Comparison of ENCODE assay signal across 8 cellular contexts in the genomic region with DNA sequence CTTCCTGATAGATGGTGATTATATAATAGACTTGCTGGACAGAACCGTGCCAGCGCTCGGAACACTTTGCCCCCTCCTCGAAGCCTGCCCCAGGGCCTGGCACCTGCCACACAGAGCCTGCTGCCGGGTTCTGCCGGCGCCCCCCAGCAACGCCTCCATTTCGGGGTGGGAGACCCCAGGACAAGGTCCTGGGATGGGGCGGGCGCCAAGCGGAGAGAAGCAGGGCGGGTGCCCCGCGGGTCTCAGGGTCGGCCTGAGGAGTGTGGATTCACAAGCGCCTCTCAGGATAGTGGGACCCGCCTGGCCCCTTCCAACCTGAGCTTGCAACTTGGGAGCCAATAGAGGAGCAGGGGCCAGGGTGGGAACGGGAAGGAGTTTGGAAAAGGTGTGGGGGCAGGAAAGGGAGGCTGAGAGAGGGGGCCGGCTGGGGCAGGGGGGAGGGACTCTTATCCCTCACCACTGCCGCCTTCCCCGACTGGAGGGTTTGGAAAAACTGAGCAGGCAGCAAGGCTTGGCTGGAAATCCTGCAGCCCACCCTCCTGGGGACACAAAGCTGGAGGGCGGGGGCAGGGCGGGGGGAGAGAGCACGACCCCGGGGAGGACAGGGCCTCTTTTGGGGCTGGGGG. TPM values are rescaled to one million over a fixed set of nuclear protein-coding genes. Genes with fewer than 3 reads are reported as not detected.
DNase-seq lines count a peak whose midpoint lies in the region; ATAC-seq and TF ChIP-seq lines count a peak whose summit lies in the region.

No MANE protein-coding gene starts in this region.

- H3K4me3 ChIP-seq in GM23248: peak overlapping the region; percentile 82
- H3K4me3 ChIP-seq in prostate gland: peak overlapping the region; percentile 67 to 77

- H3K27ac ChIP-seq in GM23248: peak overlapping the region; percentile 60
- peak overlapping the region; percentile 100 for H3K27ac ChIP-seq in prostate gland

- peaks cover 10% of the 10 kb centered on the region; the same call in 1 of the 2 replicates for H3F3A ChIP-seq in GM23248 (ENCODE audit: insufficient read depth)

- intact Hi-C loops in left cardiac atrium (cut with DNase I): loop anchor here (1.0 to 5.0 kb wide), 3 partner anchors 20 to 270 kb away; partner anchors contain the start of gene DDX6 (in 1 of the 2)
- intact Hi-C loops in prostate gland (cut with DNase I): no loop called here

- H3K79me2 ChIP-seq in GM23248 (ENCODE audit: insufficient read depth): peaks cover 27% of the 10 kb centered on the region

- H3K9me3 ChIP-seq in GM23248 (ENCODE audit: low read depth) (no peaks in the 10 kb centered on the region), prostate gland (no peaks in the 10 kb centered on the region)

- H3K27me3 ChIP-seq in GM23248 (replicated peaks; ENCODE audit: insufficient read depth) (no peaks in the 10 kb centered on the region), prostate gland (replicated peaks; ENCODE audit: insufficient read depth) (no peaks in the 10 kb centered on the region)

- H3K4me1 ChIP-seq in GM23248 (ENCODE audit: insufficient read depth): peaks cover 13% of the 10 kb centered on the region; the same call in 1 of the 2 replicates
- peaks cover 7% of the 10 kb centered on the region for H3K4me1 ChIP-seq in prostate gland (replicated peaks)

- DNase-seq in C1 segment of cervical spinal cord (lab: John Stamatoyannopoulos, UW): peak in 10 of 14 donors; percentile 80 to 94 (median 88)
- DNase-seq in GM23248: peak; percentile 79
- DNase-seq in NOMO-1 (lab: John Stamatoyannopoulos, UW; ENCODE audit: unreplicated experiment in 2 of 2): peak; percentile 31 to 60
- DNase-seq in activated naive CD8-positive, alpha-beta T cell treated with anti-CD3 and anti-CD28 coated beads, Interleukin-2, amount 50 U/mL, for 24 hours: peak; percentile 62
- DNase-seq in left cardiac atrium: no peak
- peak; percentile 58 for DNase-seq in prostate gland (ENCODE audit: low spot score)
- DNase-seq in cerebellar nuclear complex (lab: John Stamatoyannopoulos, UW): no peak

- TF ChIP-seq POLR2A in prostate gland (IDR thresholded peaks at IDR 0.05): peak; percentile 39

- H2AFZ ChIP-seq in GM23248: peak overlapping the region; percentile 82

- H3K36me3 ChIP-seq in GM23248 (ENCODE audit: low read depth): no peaks in the 10 kb centered on the region
- H3K36me3 ChIP-seq in prostate gland: no peaks in the 10 kb centered on the region

- no peaks in the 10 kb centered on the region for H4K20me1 ChIP-seq in GM23248 (ENCODE audit: insufficient read depth)

- peak overlapping the region; percentile 68 for H3K9ac ChIP-seq in GM23248

- 1% methylated on average over 15 to 26 of the region's 26 CpGs for WGBS in GM23248 (ENCODE audit: low coverage in 1 of 2, low lambda C conversion rate in 2 of 2, missing lambda C conversion rate in 2 of 2), 2 experiments
- 0% methylated on average over 14 of the region's 26 CpGs for WGBS in prostate gland

- H3K9me2 ChIP-seq in GM23248 (ENCODE audit: insufficient read depth): no peaks in the 10 kb centered on the region

- no peaks in the 10 kb centered on the region for H3K9me3 Mint-ChIP-seq in activated naive CD8-positive, alpha-beta T cell treated with anti-CD3 and anti-CD28 coated beads, Interleukin-2, amount 50 U/mL, for 24 hours

- H3K4me2 ChIP-seq in GM23248 (ENCODE audit: unreplicated experiment): peak overlapping the region; percentile 89

- H3K27me3 Mint-ChIP-seq in activated naive CD8-positive, alpha-beta T cell treated with anti-CD3 and anti-CD28 coated beads, Interleukin-2, amount 50 U/mL, for 24 hours: no peaks in the 10 kb centered on the region

- H3K4me1 Mint-ChIP-seq in activated naive CD8-positive, alpha-beta T cell treated with anti-CD3 and anti-CD28 coated beads, Interleukin-2, amount 50 U/mL, for 24 hours: peaks cover 56% of the 10 kb centered on the region

- no peaks in the 10 kb centered on the region for H3K36me3 Mint-ChIP-seq in activated naive CD8-positive, alpha-beta T cell treated with anti-CD3 and anti-CD28 coated beads, Interleukin-2, amount 50 U/mL, for 24 hours (ENCODE audit: low read depth)

- H3K27ac Mint-ChIP-seq in activated naive CD8-positive, alpha-beta T cell treated with anti-CD3 and anti-CD28 coated beads, Interleukin-2, amount 50 U/mL, for 24 hours: peak overlapping the region; percentile 94

- H3K4me3 Mint-ChIP-seq in activated naive CD8-positive, alpha-beta T cell treated with anti-CD3 and anti-CD28 coated beads, Interleukin-2, amount 50 U/mL, for 24 hours: peak overlapping the region; percentile 87

- ATAC-seq in activated naive CD8-positive, alpha-beta T cell treated with anti-CD3 and anti-CD28 coated beads, Interleukin-2, amount 50 U/mL, for 24 hours: peak; percentile 4
- peak; percentile 60 to 62 for ATAC-seq in left cardiac atrium
- no peak for ATAC-seq in GM21825 (IDR thresholded peaks at IDR 0.05; ENCODE audit: unreplicated experiment)

- TF ChIP-seq CTCF in prostate gland (IDR thresholded peaks at IDR 0.05): peak in 1 of 4 experiments; percentile 2

- in situ Hi-C loops in GM23248 (cut with MboI): no loop called here

RNA-seq across cellular contexts. Expression of gene BCL9L, which starts 3.3 kb away (rescaled TPM):
- total RNA-seq in GM23248 (2014; rRNA removed; shearing (Covaris generic)): 13.9 and 17.6 TPM in 2 replicates
- 7.2 TPM in 2 replicates for polyA plus RNA-seq in GM23248 (2016; fragmentation: Nextera tagmentation; extraction: Ambion mirVana)
- total RNA-seq in left cardiac atrium: 10 to 100 TPM; 39.8 to 41.3 TPM
- total RNA-seq in prostate gland: 10 to 100 TPM; 46.6 to 56.8 TPM

RNA-seq across cellular contexts. Expression of gene UPK2, which starts 27.1 kb away (rescaled TPM):
- not detected in 2 replicates for total RNA-seq in GM23248 (2014; rRNA removed; shearing (Covaris generic))
- 0.27 and 0.28 TPM in 2 replicates for polyA plus RNA-seq in GM23248 (2016; fragmentation: Nextera tagmentation; extraction: Ambion mirVana)
- total RNA-seq in left cardiac atrium: not detected
- not detected for total RNA-seq in prostate gland

RNA-seq across cellular contexts. Expression of gene FOXR1, which starts 42.6 kb away (rescaled TPM):
- total RNA-seq in GM23248 (2014; rRNA removed; shearing (Covaris generic)): not detected in 2 replicates
- polyA plus RNA-seq in GM23248 (2016; fragmentation: Nextera tagmentation; extraction: Ambion mirVana): not detected in 2 replicates
- not detected for total RNA-seq in left cardiac atrium
- 1 to 10 TPM in 1 of 2 donors, not detected in 1; 1.8 TPM for total RNA-seq in prostate gland

RNA-seq across cellular contexts. Expression of gene CXCR5, which starts 45.3 kb away (rescaled TPM):
- total RNA-seq in GM23248 (2014; rRNA removed; shearing (Covaris generic)): not detected in 2 replicates
- polyA plus RNA-seq in GM23248 (2016; fragmentation: Nextera tagmentation; extraction: Ambion mirVana): not detected in 2 replicates
- total RNA-seq in left cardiac atrium: not detected
- total RNA-seq in prostate gland: under 1 TPM in 1 of 2 donors, not detected in 1; 0.17 TPM

Comparison
In these comparisons a context has a peak if more than half of its experiments do, and no peak if none do; other contexts are left out.
1. DNase-seq: peak in C1 segment of cervical spinal cord (10 of 14), GM23248 (single experiment), NOMO-1 (2 of 2), activated naive CD8-positive, alpha-beta T cell treated with anti-CD3 and anti-CD28 coated beads, Interleukin-2, amount 50 U/mL, for 24 hours (single experiment) and prostate gland (single experiment); none in left cardiac atrium (single experiment) and cerebellar nuclear complex (0 of 2).